ENCODE assay signal across 8 cellular contexts in the genomic region with DNA sequence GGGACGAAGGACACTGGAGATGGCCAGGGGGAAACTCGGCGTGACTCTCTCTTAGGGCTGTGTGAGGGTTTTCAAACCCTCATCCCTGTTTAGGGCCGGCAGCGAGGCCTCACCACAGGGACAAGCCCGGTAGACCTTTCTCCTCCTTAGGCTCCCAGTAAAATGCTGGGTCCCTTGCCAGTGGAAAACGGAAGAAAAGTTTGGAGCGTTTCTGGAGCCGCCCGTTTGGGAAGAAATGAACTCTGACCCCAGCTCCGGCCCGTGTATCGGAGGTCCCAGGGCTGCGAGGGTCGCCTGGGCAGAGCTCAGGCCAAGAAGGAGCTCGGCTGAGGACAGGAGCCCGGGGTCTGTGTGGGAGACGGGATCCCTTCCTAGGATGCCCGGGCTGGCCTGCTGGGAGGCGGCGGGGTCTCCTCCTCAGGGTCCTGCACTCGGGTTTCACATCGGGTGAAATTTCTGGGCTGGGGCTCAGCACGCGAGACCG. TPM values are rescaled to one million over a fixed set of nuclear protein-coding genes. Genes with fewer than 3 reads are reported as not detected.
DNase-seq lines count a peak whose midpoint lies in the region; ATAC-seq and TF ChIP-seq lines count a peak whose summit lies in the region.

No MANE protein-coding gene starts in this region.

- peak overlapping the region; percentile 77 for H3K4me3 ChIP-seq in fibroblast of villous mesenchyme (ENCODE audit: low read depth, low read length)

- H3K4me1 Mint-ChIP-seq in stimulated activated naive CD8-positive, alpha-beta T cell treated with anti-CD3 and anti-CD28 coated beads, Interleukin-15, Interleukin-2, amounts not matched to agents 100 ng/mL and 50 ng/mL, for 24 hours (ENCODE audit: low read depth) = peaks cover 32% of the 10 kb centered on the region
- H3K4me1 Mint-ChIP-seq in T-cell = peaks cover 22 to 29% (median 24%) of the 10 kb centered on the region in 3 donors

- POLR2A ChIA-PET in T-cell (lab: Charles Lee) = interaction anchor here (0.7 kb wide), 2 partner anchors 9 to 12 kb away, joined by 3 to 16 read pairs; no protein-coding TSS in a partner anchor

- intact Hi-C loops in posterior vena cava (cut with DNase I) = no loop called here

- ATAC-seq in stimulated activated naive CD8-positive, alpha-beta T cell treated with anti-CD3 and anti-CD28 coated beads, Interleukin-15, Interleukin-2, amounts not matched to agents 100 U/mL and 50 U/mL, for 24 hours = no peak
- peak; percentile 12 to 20 (median 15) for ATAC-seq in T-cell (replicated peaks in 1 of 4)

- no peaks in the 10 kb centered on the region for H3K36me3 Mint-ChIP-seq in stimulated activated naive CD8-positive, alpha-beta T cell treated with anti-CD3 and anti-CD28 coated beads, Interleukin-15, Interleukin-2, amounts not matched to agents 100 ng/mL and 50 ng/mL, for 24 hours (ENCODE audit: low read depth)
- no peaks in the 10 kb centered on the region for H3K36me3 Mint-ChIP-seq in T-cell

- H3K9me3 Mint-ChIP-seq in stimulated activated naive CD8-positive, alpha-beta T cell treated with anti-CD3 and anti-CD28 coated beads, Interleukin-15, Interleukin-2, amounts not matched to agents 100 ng/mL and 50 ng/mL, for 24 hours = no peaks in the 10 kb centered on the region
- H3K9me3 Mint-ChIP-seq in T-cell = peaks cover 0 to 20% (median 2%) of the 10 kb centered on the region in 3 donors

- DNase-seq in stimulated activated naive CD8-positive, alpha-beta T cell treated with anti-CD3 and anti-CD28 coated beads, Interleukin-15, Interleukin-2, amounts not matched to agents 100 U/mL and 50 U/mL, for 24 hours = no peak
- DNase-seq in T-cell = no peak
- peak; percentile 33 for DNase-seq in fibroblast of villous mesenchyme (ENCODE audit: low read depth)
- DNase-seq in posterior vena cava (ENCODE audit: low spot score) = peak; percentile 85
- DNase-seq in NCI-H2107 (lab: John Stamatoyannopoulos, UW) = no peak
- no peak for DNase-seq in NCI-H524 treated with DMSO at 0.1 percent for 48 hours (lab: John Stamatoyannopoulos, UW)
- DNase-seq in occipital lobe (lab: John Stamatoyannopoulos, UW) = no peak

- CTCF ChIA-PET in T-cell (lab: Charles Lee) = interaction anchor here (0.6 to 1.4 kb wide), 6 partner anchors 8 to 907 kb away, joined by 3 to 13 read pairs (median 4); no protein-coding TSS in a partner anchor

- no peak for TF ChIP-seq CTCF in fibroblast of villous mesenchyme (IDR thresholded peaks at IDR 0.05; ENCODE audit: insufficient read depth, low read depth, low read length)

- peaks cover 11% of the 10 kb centered on the region for H3K27me3 Mint-ChIP-seq in stimulated activated naive CD8-positive, alpha-beta T cell treated with anti-CD3 and anti-CD28 coated beads, Interleukin-15, Interleukin-2, amounts not matched to agents 100 ng/mL and 50 ng/mL, for 24 hours
- no peaks in the 10 kb centered on the region for H3K27me3 Mint-ChIP-seq in T-cell

- H3K4me3 Mint-ChIP-seq in stimulated activated naive CD8-positive, alpha-beta T cell treated with anti-CD3 and anti-CD28 coated beads, Interleukin-15, Interleukin-2, amounts not matched to agents 100 ng/mL and 50 ng/mL, for 24 hours = peak overlapping the region; percentile 90
- H3K4me3 Mint-ChIP-seq in T-cell = peak overlapping the region; percentile 87 to 96 (median 91)

- peak overlapping the region; percentile 59 for H3K27ac Mint-ChIP-seq in stimulated activated naive CD8-positive, alpha-beta T cell treated with anti-CD3 and anti-CD28 coated beads, Interleukin-15, Interleukin-2, amounts not matched to agents 100 ng/mL and 50 ng/mL, for 24 hours
- H3K27ac Mint-ChIP-seq in T-cell = peak overlapping the region; percentile 88 to 90

RNA-seq across cellular contexts. Expression of a gene that starts 23.2 kb away (rescaled TPM):
- 10 to 100 TPM in 3 of 5 donors, 1 to 10 TPM in 2; 3.1 to 16.9 (median 12.8) TPM for total RNA-seq in T-cell
- 3.5 and 5.5 TPM in 2 replicates for total RNA-seq in fibroblast of villous mesenchyme
- total RNA-seq in posterior vena cava = 10 to 100 TPM in 1 of 2 donors, 1 to 10 TPM in 1; 8.3 to 10.2 TPM
- 8.3 TPM for total RNA-seq in occipital lobe

RNA-seq across cellular contexts. Expression of a gene that starts 29.9 kb away (rescaled TPM):
- total RNA-seq in T-cell = not detected
- under 0.01 and 0.43 TPM in 2 replicates for total RNA-seq in fibroblast of villous mesenchyme
- total RNA-seq in posterior vena cava = not detected
- total RNA-seq in occipital lobe = 0.78 TPM

RNA-seq across cellular contexts. Expression of a gene that starts 45.7 kb away (rescaled TPM):
- under 1 TPM in 1 of 5 donors, not detected in 4; 0.38 TPM for total RNA-seq in T-cell
- 14.2 and 18.4 TPM in 2 replicates for total RNA-seq in fibroblast of villous mesenchyme
- total RNA-seq in posterior vena cava = 1 to 10 TPM; 7.6 to 8.3 TPM
- total RNA-seq in occipital lobe = 18.9 TPM

RNA-seq across cellular contexts. Expression of a gene that starts 59.0 kb away (rescaled TPM):
- under 1 TPM in 4 of 5 donors, not detected in 1; 0.19 to 0.64 (median 0.39) TPM for total RNA-seq in T-cell
- under 0.01 TPM in 1 of 2 replicates, not detected in the other for total RNA-seq in fibroblast of villous mesenchyme
- total RNA-seq in posterior vena cava = not detected
- not detected for total RNA-seq in occipital lobe

Comparison
In these comparisons a context has a peak if more than half of its experiments do, and no peak if none do; other contexts are left out.
1. DNase-seq: peak in fibroblast of villous mesenchyme (single experiment) and posterior vena cava (single experiment); none in stimulated activated naive CD8-positive, alpha-beta T cell treated with anti-CD3 and anti-CD28 coated beads, Interleukin-15, Interleukin-2, amounts not matched to agents 100 U/mL and 50 U/mL, for 24 hours (single experiment), T-cell (0 of 34), NCI-H2107 (single experiment), NCI-H524 treated with DMSO at 0.1 percent for 48 hours (single experiment) and occipital lobe (single experiment).
2. RNA of a gene that starts 45.7 kb away (total RNA-seq): 18.9 TPM in occipital lobe (single experiment), 14.2 to 18.4 TPM in fibroblast of villous mesenchyme and 7.6 to 8.3 TPM in posterior vena cava; 0.38 TPM in T-cell; every median in the first group is over 4 times any median in the second.